ENCODE assay signal across 21 cellular contexts in the genomic region with DNA sequence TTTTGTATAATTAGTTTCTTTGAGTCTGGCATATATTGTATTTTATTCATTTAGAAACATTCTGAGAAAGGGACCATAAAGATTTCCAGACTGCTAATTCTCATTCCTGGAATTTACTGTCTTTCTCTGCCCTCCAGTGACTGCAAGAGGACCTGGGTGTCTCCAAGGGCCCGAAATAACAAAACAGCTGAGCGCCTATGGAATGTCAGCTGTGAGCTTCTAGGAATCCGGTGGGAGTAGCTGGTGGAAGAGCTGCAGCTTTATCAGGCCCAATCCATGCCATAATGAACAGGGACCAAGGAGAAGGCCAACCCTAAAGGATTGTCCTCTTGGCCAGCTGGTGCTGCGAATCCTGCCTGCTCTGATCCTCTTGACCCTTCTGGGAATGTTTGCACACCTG. TPM values are rescaled to one million over a fixed set of nuclear protein-coding genes. Genes with fewer than 3 reads are reported as not detected.
DNase-seq lines count a peak whose midpoint lies in the region; ATAC-seq and TF ChIP-seq lines count a peak whose summit lies in the region.
"Had no signal": no experiment of that assay in that cellular context is flagged by ENCODE, and none has a peak within 500 bp of the region (broad histone marks: within the 10 kb centered on the region; RNA-seq: fewer than 3 reads in every experiment).

No MANE protein-coding gene starts in this region.

- no peaks in the 10 kb centered on the region for H3K9me3 Mint-ChIP-seq in activated T-cell treated with anti-CD3 and anti-CD28 coated beads, Interleukin-2, amount 50 U/mL, for 4 hours

- H3K4me1 ChIP-seq in psoas muscle: peaks cover 32% of the 10 kb centered on the region
- no peaks in the 10 kb centered on the region for H3K4me1 ChIP-seq in Karpas-422 (ENCODE audit: low read length)
- H3K4me1 ChIP-seq: Peyer's patch had no signal

- H3K36me3 ChIP-seq in psoas muscle (ENCODE audit: insufficient read depth in 1 of 2, low read depth in 1 of 2): no peaks in the 10 kb centered on the region
- no peaks in the 10 kb centered on the region for H3K36me3 ChIP-seq in Karpas-422 (ENCODE audit: insufficient read depth, low read length)
- H3K36me3 ChIP-seq: Peyer's patch had no signal

- no peak overlapping the region for H3K9ac ChIP-seq in Karpas-422 (ENCODE audit: low read length)

- intact Hi-C loops in psoas muscle (cut with DNase I): no loop called here

- H3K27ac ChIP-seq in psoas muscle (no peak overlapping the region), Karpas-422 (ENCODE audit: low read length) (no peak overlapping the region)
- H3K27ac ChIP-seq: Peyer's patch had no signal

- no peaks in the 10 kb centered on the region for H3K4me1 Mint-ChIP-seq in activated T-cell treated with anti-CD3 and anti-CD28 coated beads, Interleukin-2, amount 50 U/mL, for 4 hours (ENCODE audit: low read depth)
- H3K4me1 Mint-ChIP-seq: CD4-positive, alpha-beta memory T cell had no signal

- H3K27me3 ChIP-seq in psoas muscle (ENCODE audit: insufficient read depth in 3 of 3, low read length in 2 of 3): no peaks in the 10 kb centered on the region
- no peaks in the 10 kb centered on the region for H3K27me3 ChIP-seq in Karpas-422 (ENCODE audit: low read length)
- H3K27me3 ChIP-seq: Peyer's patch had no signal

- H3K9me3 ChIP-seq in psoas muscle (no peaks in the 10 kb centered on the region), Karpas-422 (ENCODE audit: low read length) (no peaks in the 10 kb centered on the region)
- H3K9me3 ChIP-seq: Peyer's patch had no signal

- H3K27me3 Mint-ChIP-seq in activated T-cell treated with anti-CD3 and anti-CD28 coated beads, Interleukin-2, amount 50 U/mL, for 4 hours (ENCODE audit: low read depth): no peaks in the 10 kb centered on the region
- H3K27me3 Mint-ChIP-seq: CD4-positive, alpha-beta memory T cell had no signal

- H3K36me3 Mint-ChIP-seq in activated T-cell treated with anti-CD3 and anti-CD28 coated beads, Interleukin-2, amount 50 U/mL, for 4 hours (ENCODE audit: insufficient read depth): peaks cover 1% of the 10 kb centered on the region
- H3K36me3 Mint-ChIP-seq: CD4-positive, alpha-beta memory T cell had no signal

- no peaks in the 10 kb centered on the region for H4K20me1 ChIP-seq in Karpas-422 (ENCODE audit: insufficient read depth, low read depth, low read length)

- H2AFZ ChIP-seq in Karpas-422 (ENCODE audit: low read length): no peak overlapping the region

- no peaks in the 10 kb centered on the region for H3K79me2 ChIP-seq in Karpas-422 (ENCODE audit: low read length)

- no peaks in the 10 kb centered on the region for H3K9me2 ChIP-seq in Karpas-422 (replicated peaks; ENCODE audit: insufficient read depth, low read length)

- H3K4me3 ChIP-seq in psoas muscle (no peak overlapping the region), Karpas-422 (ENCODE audit: low read length) (no peak overlapping the region)
- H3K4me3 ChIP-seq: K562, Peyer's patch had no signal

- DNase-seq in COLO668 (lab: John Stamatoyannopoulos, UW; ENCODE audit: unreplicated experiment) (peak; percentile 50), NCI-H510A treated with DMSO at 0.1 percent for 48 hours (lab: John Stamatoyannopoulos, UW) (peak; percentile 73), kidney glomerular epithelial cell (lab: John Stamatoyannopoulos, UW) (peak; percentile 59), psoas muscle (no peak), Karpas-422 (no peak), NCI-H82 (lab: John Stamatoyannopoulos, UW) (no peak)
- DNase-seq in activated T-cell treated with anti-CD3 and anti-CD28 coated beads, Interleukin-2, amount 50 U/mL, for 4 hours: no peak
- DNase-seq: 8988T; CD4-positive, alpha-beta memory T cell; DMS79 treated with DMSO at 0.1 percent for 48 hours; GOT3; NCI-H1048; NCI-H1436 treated with DMSO at 0.1 percent for 48 hours; NCI-H2029 treated with DMSO at 0.1 percent for 48 hours; NCI-H2171 treated with DMSO at 0.1 percent for 48 hours; NCI-H446 treated with DMSO at 0.1 percent for 48 hours; Peyer's patch; SIG-M5 had no signal

- H3K4me2 ChIP-seq in Karpas-422 (ENCODE audit: low read depth, low read length, poor library complexity, severe bottlenecking): no peak overlapping the region

- TF ChIP-seq CTCF in psoas muscle (IDR thresholded peaks at IDR 0.05): no peak

- WGBS in psoas muscle, 3 donors: 23 to 40% (median 30%) methylated on average over 4 of the region's 4 CpGs

- H3K4me3 Mint-ChIP-seq in activated T-cell treated with anti-CD3 and anti-CD28 coated beads, Interleukin-2, amount 50 U/mL, for 4 hours: no peak overlapping the region
- H3K4me3 Mint-ChIP-seq: CD4-positive, alpha-beta memory T cell had no signal

- ATAC-seq in psoas muscle: peak; percentile 75 to 88 (median 81)
- ATAC-seq in activated T-cell treated with anti-CD3 and anti-CD28 coated beads, Interleukin-2, amount 50 U/mL, for 4 hours: no peak
- ATAC-seq in HG02840 (IDR thresholded peaks at IDR 0.05; ENCODE audit: low FRiP score, unreplicated experiment): no peak
- ATAC-seq: K562 had no signal

RNA-seq across cellular contexts. Expression of gene RDH12, which starts 31.9 kb away (rescaled TPM):
- total RNA-seq in psoas muscle: not detected
- under 1 TPM in 1 of 3 donors, not detected in 2; 0.03 TPM for polyA plus RNA-seq in psoas muscle
- under 1 TPM in 1 of 3 donors, not detected in 2; 0.15 TPM for total RNA-seq in activated T-cell treated with anti-CD3 and anti-CD28 coated beads, Interleukin-2, amount 50 U/mL, for 4 hours
- not detected in 2 replicates for total RNA-seq in Karpas-422 (2014; rRNA removed; shearing (Covaris generic); ENCODE audit: low replicate concordance)
- total RNA-seq: CD4-positive, alpha-beta memory T cell; Peyer's patch had no signal
- polyA plus RNA-seq: BJ; CD4-positive, alpha-beta memory T cell had no signal

RNA-seq across cellular contexts. Expression of gene RDH11, which starts 38.0 kb away (rescaled TPM):
- total RNA-seq in psoas muscle: 10 to 100 TPM in 1 of 4 donors, 1 to 10 TPM in 3; 5.4 to 11.1 (median 7.9) TPM
- polyA plus RNA-seq in psoas muscle: 10 to 100 TPM in 1 of 3 donors, 1 to 10 TPM in 2; 7.7 to 15.6 (median 9.4) TPM
- 10 to 100 TPM; 37.9 to 43.3 (median 42.5) TPM for total RNA-seq in activated T-cell treated with anti-CD3 and anti-CD28 coated beads, Interleukin-2, amount 50 U/mL, for 4 hours
- total RNA-seq in Karpas-422 (2014; rRNA removed; shearing (Covaris generic); ENCODE audit: low replicate concordance): 126 and 147 TPM in 2 replicates

RNA-seq across cellular contexts. Expression of gene VTI1B, which starts 59.2 kb away (rescaled TPM):
- 100 to 1,000 TPM in 1 of 4 donors, 10 to 100 TPM in 3; 86.9 to 110 (median 91.5) TPM for total RNA-seq in psoas muscle
- polyA plus RNA-seq in psoas muscle: 10 to 100 TPM; 61.3 to 96.5 (median 72.1) TPM
- 10 to 100 TPM; 79.2 to 86.8 (median 80.1) TPM for total RNA-seq in activated T-cell treated with anti-CD3 and anti-CD28 coated beads, Interleukin-2, amount 50 U/mL, for 4 hours
- total RNA-seq in Karpas-422 (2014; rRNA removed; shearing (Covaris generic); ENCODE audit: low replicate concordance): 105 and 106 TPM in 2 replicates

Comparison
In these comparisons a context has a peak if more than half of its experiments do, and no peak if none do; other contexts are left out.
1. DNase-seq: peak in COLO668 (single experiment), NCI-H510A treated with DMSO at 0.1 percent for 48 hours (single experiment) and kidney glomerular epithelial cell (single experiment); none in psoas muscle (0 of 2), activated T-cell treated with anti-CD3 and anti-CD28 coated beads, Interleukin-2, amount 50 U/mL, for 4 hours (single experiment), Karpas-422 (single experiment) and NCI-H82 (single experiment).
2. ATAC-seq: peak in psoas muscle (4 of 4); none in activated T-cell treated with anti-CD3 and anti-CD28 coated beads, Interleukin-2, amount 50 U/mL, for 4 hours (0 of 2) and HG02840 (single experiment).